Comparison of ENCODE assay signal across 12 cellular contexts in the genomic region with DNA sequence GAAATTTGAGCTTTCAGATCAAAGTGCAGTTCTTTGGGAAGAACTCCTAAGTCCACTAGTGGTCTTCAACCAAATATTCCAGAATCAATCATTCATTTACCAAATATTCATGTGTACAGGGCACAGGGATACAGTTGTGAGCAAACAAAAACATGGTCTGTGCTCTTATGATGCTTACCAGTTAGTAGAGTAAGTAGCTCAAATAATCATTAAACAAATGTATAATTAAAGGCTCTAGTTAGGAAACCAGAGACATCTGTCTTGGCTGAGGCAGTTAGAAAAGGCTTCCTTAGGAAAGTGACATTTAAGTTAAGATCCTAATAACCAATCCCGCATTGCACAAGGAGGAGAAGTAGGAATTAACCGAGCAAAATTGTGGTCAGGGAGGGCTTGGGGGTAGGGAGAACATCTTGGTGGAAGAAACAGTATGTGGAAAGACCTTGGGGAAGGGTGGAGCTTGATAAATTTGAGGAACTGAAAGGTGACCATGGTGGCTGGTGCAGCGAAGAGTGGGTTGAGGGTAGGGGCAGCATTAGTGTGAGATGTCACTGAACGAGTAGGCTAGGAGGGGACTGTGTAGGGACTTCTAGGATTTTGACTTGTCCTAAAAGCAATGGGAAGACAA. TPM values are rescaled to one million over a fixed set of nuclear protein-coding genes. Genes with fewer than 3 reads are reported as not detected.
DNase-seq lines count a peak whose midpoint lies in the region; ATAC-seq, FAIRE-seq and TF ChIP-seq lines count a peak whose summit lies in the region.
"Had no signal": no experiment of that assay in that cellular context is flagged by ENCODE, and none has a peak within 500 bp of the region (broad histone marks: within the 10 kb centered on the region; RNA-seq: fewer than 3 reads in every experiment).

No MANE protein-coding gene starts in this region.

- ATAC-seq in GM21381 (IDR thresholded peaks at IDR 0.05; ENCODE audit: unreplicated experiment) (peak; percentile 89), HG03135 (IDR thresholded peaks at IDR 0.05; ENCODE audit: unreplicated experiment) (peak; percentile 76)
- ATAC-seq: HCT116 had no signal

- no peaks in the 10 kb centered on the region for H3K36me3 Mint-ChIP-seq in glutamatergic neuron (ENCODE audit: unreplicated experiment)

- no peak for TF ChIP-seq POLR2A in GM12891 (IDR thresholded peaks at IDR 0.05; ENCODE audit: low read depth, low read length)

- H3K9me3 Mint-ChIP-seq in glutamatergic neuron (ENCODE audit: unreplicated experiment) = no peaks in the 10 kb centered on the region
- H3K9me3 Mint-ChIP-seq: activated T-cell treated with anti-CD3 and anti-CD28 coated beads, Interleukin-2, amount 50 U/mL, for 24 hours; neural crest cell had no signal

- no peaks in the 10 kb centered on the region for H3K4me1 Mint-ChIP-seq in glutamatergic neuron (ENCODE audit: low read depth, unreplicated experiment)
- H3K4me1 Mint-ChIP-seq: neural crest cell had no signal

- H3K4me3 Mint-ChIP-seq in glutamatergic neuron (ENCODE audit: unreplicated experiment) = no peak overlapping the region
- H3K4me3 Mint-ChIP-seq: activated T-cell treated with anti-CD3 and anti-CD28 coated beads, Interleukin-2, amount 50 U/mL, for 24 hours; neural crest cell had no signal

- DNase-seq in GM12891 (ENCODE audit: insufficient read length, low spot score) (peak; percentile 23), RPMI8226 (peak; percentile 60), NCI-H526 (lab: John Stamatoyannopoulos, UW) (no peak), A172 (ENCODE audit: low spot score) (no peak), glutamatergic neuron (no peak)
- DNase-seq in activated T-cell treated with anti-CD3 and anti-CD28 coated beads, Interleukin-2, amount 50 U/mL, for 48 hours = no peak
- DNase-seq: activated T-cell treated with anti-CD3 and anti-CD28 coated beads, Interleukin-2, amount 50 U/mL, for 24 hours; stomach had no signal

- FAIRE-seq in GM12891 (lab: Jason Lieb, UNC) = peak; percentile 87

- no peaks in the 10 kb centered on the region for H3K27me3 Mint-ChIP-seq in glutamatergic neuron (ENCODE audit: unreplicated experiment)
- H3K27me3 Mint-ChIP-seq: activated T-cell treated with anti-CD3 and anti-CD28 coated beads, Interleukin-2, amount 50 U/mL, for 24 hours had no signal

- no peak overlapping the region for H3K27ac Mint-ChIP-seq in glutamatergic neuron (ENCODE audit: unreplicated experiment)
- H3K27ac Mint-ChIP-seq: activated T-cell treated with anti-CD3 and anti-CD28 coated beads, Interleukin-2, amount 50 U/mL, for 24 hours had no signal

- TF ChIP-seq CTCF in glutamatergic neuron (IDR thresholded peaks at IDR 0.05; ENCODE audit: partially characterized antibody, unreplicated experiment) = no peak

TF ChIP-seq in GM12891, 5 proteins besides CTCF, POLR2A, EP300 and RAD21:
- peak; percentile 98 for TF ChIP-seq SPI1 (IDR thresholded peaks at IDR 0.05; ENCODE audit: low read depth, low read length)
- TF ChIP-seq PAX5 (IDR thresholded peaks at IDR 0.05; ENCODE audit: insufficient read depth, low read length, severe bottlenecking) = no peak
TF ChIP-seq in GM12891: peak in this region for 1.

RNA-seq across cellular contexts. Expression of a gene that starts 40.0 kb away (rescaled TPM):
- polyA plus RNA-seq in GM12891 (2012; ENCODE audit: low read depth, missing spikeins) = 175 TPM
- 325 and 341 TPM in 2 replicates for total RNA-seq in A172 (2014; rRNA removed; shearing (Covaris generic))
- total RNA-seq in glutamatergic neuron (ENCODE audit: unreplicated experiment) = 224 TPM

Comparison
In these comparisons a context has a peak if more than half of its experiments do, and no peak if none do; other contexts are left out.
1. DNase-seq: peak in GM12891 (single experiment) and RPMI8226 (single experiment); none in NCI-H526 (0 of 2), activated T-cell treated with anti-CD3 and anti-CD28 coated beads, Interleukin-2, amount 50 U/mL, for 48 hours (0 of 2), A172 (single experiment) and glutamatergic neuron (single experiment).